In genomic region chr6:52049252-52050050, GRCh38 we compare ENCODE assay signal across 2 cellular contexts.
TF ChIP-seq lines count a peak whose summit lies in the region.

No MANE protein-coding gene starts in this region.

TF ChIP-seq in K562, 482 proteins besides CTCF, POLR2A, EP300 and RAD21:
- TF ChIP-seq DEAF1 (CRISPR knock-in tag; IDR thresholded peaks at IDR 0.05) = 0 out of 2 replicates have a peak, but pooled peaks have one; percentile 35
- TF ChIP-seq CEBPG (CRISPR knock-in tag; IDR thresholded peaks at IDR 0.05) = no peak
- TF ChIP-seq CEBPG (tag; conservative IDR thresholded peaks at IDR 0.05 in 1 of 2, IDR thresholded peaks at IDR 0.05 in 1 of 2) = peak; percentile 71 to 91
- no peak for TF ChIP-seq MLLT1 (IDR thresholded peaks at IDR 0.05)
- TF ChIP-seq CUX1 (CRISPR knock-in tag; IDR thresholded peaks at IDR 0.05) = no peak
- TF ChIP-seq RFX7 (CRISPR knock-in tag; IDR thresholded peaks at IDR 0.05) = no peak
- TF ChIP-seq KLF16 (IDR thresholded peaks at IDR 0.05) = peak; percentile 11; the same call in 1 of the 2 replicates
- no peak for TF ChIP-seq ZBTB43 (CRISPR knock-in tag; IDR thresholded peaks at IDR 0.05)
- TF ChIP-seq SMC3 (conservative IDR thresholded peaks at IDR 0.05; ENCODE audit: insufficient read depth, low read depth, low read length) = 0 out of 2 replicates have a peak, but pooled peaks have one; percentile 10
- TF ChIP-seq MAFF (IDR thresholded peaks at IDR 0.05; ENCODE audit: low read length) = no peak
- TF ChIP-seq CEBPB (tag; IDR thresholded peaks at IDR 0.05) = peak; percentile 71

TF ChIP-seq in HepG2, 621 proteins besides CTCF, POLR2A, EP300 and RAD21 (continued from another document):
- TF ChIP-seq HNRNPLL (IDR thresholded peaks at IDR 0.05; ENCODE audit: low read depth, low read length, poor library complexity, severe bottlenecking) = no peak
- TF ChIP-seq STAG1 (CRISPR knock-in tag; IDR thresholded peaks at IDR 0.05) = peak; percentile 48
- peak; percentile 85 for TF ChIP-seq CEBPB (IDR thresholded peaks at IDR 0.05; ENCODE audit: borderline replicate concordance, low read depth, low read length)
- TF ChIP-seq ZNF597 (CRISPR knock-in tag; IDR thresholded peaks at IDR 0.05) = no peak
- peak; percentile 72 for TF ChIP-seq CEBPG (CRISPR knock-in tag; IDR thresholded peaks at IDR 0.05)
